Comparison of ENCODE assay signal across 8 cellular contexts in the genomic region with DNA sequence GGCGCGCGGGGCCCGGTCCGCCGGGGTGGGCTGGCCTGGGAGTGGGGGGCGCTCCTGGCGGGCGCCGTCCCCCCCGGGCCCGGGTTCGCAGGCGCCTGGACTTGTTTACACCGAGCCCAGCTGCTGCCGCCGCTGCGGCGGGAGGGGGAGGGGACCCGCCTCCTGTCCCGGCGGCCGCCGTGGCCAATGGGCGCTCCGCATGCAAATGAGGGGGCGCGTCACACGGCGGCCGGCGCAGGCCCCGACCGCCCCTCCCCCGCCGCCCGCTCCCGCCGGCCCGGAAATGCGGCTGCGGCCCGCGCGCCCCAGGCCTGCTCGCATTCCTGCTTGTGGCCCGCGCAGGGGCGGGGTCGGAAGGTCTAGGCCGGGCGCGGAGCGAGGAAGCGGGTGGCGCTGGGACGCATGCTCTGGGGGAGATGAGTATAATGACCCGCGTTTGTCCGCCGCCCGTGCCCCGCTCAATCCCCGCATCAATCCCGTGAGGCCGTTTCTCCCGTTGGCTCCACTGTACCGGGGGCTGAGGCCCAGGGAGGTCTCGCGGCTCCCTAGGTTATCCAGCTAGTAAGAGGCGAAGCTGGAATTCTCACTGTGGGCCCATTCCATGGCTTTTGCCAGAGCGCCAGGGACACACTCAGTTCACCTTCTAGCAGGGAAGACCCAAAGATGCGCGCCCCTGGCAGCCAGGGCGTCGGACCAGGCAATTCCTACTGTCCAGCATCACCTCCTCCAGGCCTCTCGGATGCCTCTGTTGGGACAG. TPM values are rescaled to one million over a fixed set of nuclear protein-coding genes. Genes with fewer than 3 reads are reported as not detected.
A peak's percentile ranks its signal among the peaks of the same experiment; 100 is the strongest.
DNase-seq lines count a peak whose midpoint lies in the region; ATAC-seq and TF ChIP-seq lines count a peak whose summit lies in the region.

A gene with protein sequence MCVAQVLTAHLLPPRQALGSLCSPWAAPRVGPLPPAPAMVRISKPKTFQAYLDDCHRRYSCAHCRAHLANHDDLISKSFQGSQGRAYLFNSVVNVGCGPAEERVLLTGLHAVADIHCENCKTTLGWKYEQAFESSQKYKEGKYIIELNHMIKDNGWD (minus strand): TSS at position 109 of the 757 bp plus-strand sequence. CDS start 731 bp downstream, outside the sequence.

- CTCF ChIA-PET in Caco-2 (lab: Charles Lee) = no interaction called here

- peak within 1 kb of the TSS; percentile 72 for H3K4me3 Mint-ChIP-seq in Caco-2 (ENCODE audit: unreplicated experiment)
- peak within 1 kb of the TSS; percentile 89 for H3K4me3 Mint-ChIP-seq in type B pancreatic cell

- WGBS in prostate gland = 17% methylated on average over 36 of the region's 77 CpGs

- H3K9me3 Mint-ChIP-seq in Caco-2 (ENCODE audit: unreplicated experiment) = peaks cover 11% of the 10 kb centered on the region
- H3K9me3 Mint-ChIP-seq in type B pancreatic cell = peaks cover 18% of the 10 kb centered on the region

- intact Hi-C loops in Caco-2 (cut with micrococcal nuclease; ENCODE audit: unreplicated experiment) = no loop called here
- intact Hi-C loops in left ventricle myocardium inferior (cut with micrococcal nuclease) = no loop called here
- intact Hi-C loops in prostate gland (cut with DNase I) = loop anchor here (10.0 kb wide), 2 partner anchors 279 to 309 kb away; a partner anchor contains a TSS

- H3K27me3 ChIP-seq in Caco-2 (replicated peaks; ENCODE audit: control insufficient read depth, insufficient read depth, low read length) (no peaks in the 10 kb centered on the region), left ventricle myocardium inferior (ENCODE audit: low read depth) (no peaks in the 10 kb centered on the region), prostate gland (replicated peaks; ENCODE audit: insufficient read depth) (no peaks in the 10 kb centered on the region)

- H3K27ac Mint-ChIP-seq in Caco-2 (ENCODE audit: unreplicated experiment) (peak within 1 kb of the TSS; percentile 85), type B pancreatic cell (peak within 1 kb of the TSS; percentile 84)

- DNase-seq in Caco-2 (peak; percentile 90 to 93), NCI-H1105 (lab: John Stamatoyannopoulos, UW) (peak; percentile 65), T-helper 22 cell (ENCODE audit: low read depth) (peak; percentile 84), anterior cingulate cortex (lab: John Stamatoyannopoulos, UW) (peak; percentile 20 to 97 (median 88)), left ventricle myocardium inferior (peak; percentile 95), prostate gland (ENCODE audit: low spot score) (peak; percentile 94), type B pancreatic cell (ENCODE audit: extremely low spot score, unreplicated experiment) (peak; percentile 94)

- H3K4me1 Mint-ChIP-seq in Caco-2 (ENCODE audit: low read depth, unreplicated experiment) (peaks cover 18% of the 10 kb centered on the region), type B pancreatic cell (ENCODE audit: unreplicated experiment) (peaks cover 25% of the 10 kb centered on the region)

- peaks cover 19% of the 10 kb centered on the region for H3K9me3 ChIP-seq in Caco-2
- peaks cover 20% of the 10 kb centered on the region for H3K9me3 ChIP-seq in left ventricle myocardium inferior (replicated peaks)
- no peaks in the 10 kb centered on the region for H3K9me3 ChIP-seq in prostate gland

- H3K4me3 ChIP-seq in Caco-2 (ENCODE audit: low read depth, low read length) = peak within 1 kb of the TSS; percentile 45
- H3K4me3 ChIP-seq in left ventricle myocardium inferior = peak within 1 kb of the TSS; percentile 88
- peak within 1 kb of the TSS; percentile 82 to 94 for H3K4me3 ChIP-seq in prostate gland

- peak; percentile 89 for TF ChIP-seq POLR2A in prostate gland (IDR thresholded peaks at IDR 0.05)

- H3K4me1 ChIP-seq in Caco-2 (peaks cover 21% of the 10 kb centered on the region), left ventricle myocardium inferior (peaks cover 47% of the 10 kb centered on the region), prostate gland (replicated peaks) (peaks cover 13% of the 10 kb centered on the region)

- peak; percentile 36 for ATAC-seq in GM21737 (IDR thresholded peaks at IDR 0.05; ENCODE audit: unreplicated experiment)

- TSS peak; percentile 88 for BruUV-seq in Caco-2 (replicated peaks; lab: Mats Ljungman, UMichigan)

- H3K36me3 ChIP-seq in Caco-2 (ENCODE audit: control insufficient read depth, insufficient read depth, low read length) (no peaks in the 10 kb centered on the region), left ventricle myocardium inferior (peaks cover 17% of the 10 kb centered on the region), prostate gland (no peaks in the 10 kb centered on the region)

- H3K27ac ChIP-seq in left ventricle myocardium inferior (replicated peaks) (peak within 1 kb of the TSS; percentile 92), prostate gland (peak within 1 kb of the TSS; percentile 93 to 97)

- TF ChIP-seq CTCF in Caco-2 (IDR thresholded peaks at IDR 0.05; ENCODE audit: insufficient read depth in 1 of 2, low read depth in 1 of 2, low read length in 1 of 2, severe bottlenecking in 1 of 2, unreplicated experiment in 1 of 2) (no peak), left ventricle myocardium inferior (IDR thresholded peaks at IDR 0.05; ENCODE audit: borderline replicate concordance) (no peak), prostate gland (IDR thresholded peaks at IDR 0.05) (no peak), type B pancreatic cell (conservative IDR thresholded peaks at IDR 0.05) (no peak)

- POLR2A ChIA-PET in Caco-2 (lab: Charles Lee) = interaction anchor here (0.6 kb wide), 1 partner anchor 313 kb away, joined by 3 read pairs; no protein-coding TSS in a partner anchor

- H3K36me3 Mint-ChIP-seq in Caco-2 (ENCODE audit: insufficient read depth, unreplicated experiment) (peaks cover 25% of the 10 kb centered on the region), type B pancreatic cell (peaks cover 20% of the 10 kb centered on the region)

- H3K27me3 Mint-ChIP-seq in Caco-2 (ENCODE audit: insufficient read depth, unreplicated experiment) (no peaks in the 10 kb centered on the region), type B pancreatic cell (no peaks in the 10 kb centered on the region)

RNA-seq across cellular contexts. Expression of the gene that starts here (rescaled TPM):
- total RNA-seq in Caco-2 (2022) = 24.4 and 26.3 TPM in 2 replicates
- total RNA-seq in left ventricle myocardium inferior = 54.4 TPM
- total RNA-seq in prostate gland = 100 to 1,000 TPM; 150 to 164 TPM
- 37.9 and 61.9 TPM in 2 replicates for total RNA-seq in type B pancreatic cell (ENCODE audit: low replicate concordance)

Comparison
In these comparisons a context has a peak if more than half of its experiments do, and no peak if none do; other contexts are left out.
1. Peak in every context shown above with its lines: DNase-seq, ATAC-seq, H3K4me3 ChIP-seq and H3K27ac ChIP-seq.